9 cellular contexts compared by ENCODE assay signal in the genomic region with DNA sequence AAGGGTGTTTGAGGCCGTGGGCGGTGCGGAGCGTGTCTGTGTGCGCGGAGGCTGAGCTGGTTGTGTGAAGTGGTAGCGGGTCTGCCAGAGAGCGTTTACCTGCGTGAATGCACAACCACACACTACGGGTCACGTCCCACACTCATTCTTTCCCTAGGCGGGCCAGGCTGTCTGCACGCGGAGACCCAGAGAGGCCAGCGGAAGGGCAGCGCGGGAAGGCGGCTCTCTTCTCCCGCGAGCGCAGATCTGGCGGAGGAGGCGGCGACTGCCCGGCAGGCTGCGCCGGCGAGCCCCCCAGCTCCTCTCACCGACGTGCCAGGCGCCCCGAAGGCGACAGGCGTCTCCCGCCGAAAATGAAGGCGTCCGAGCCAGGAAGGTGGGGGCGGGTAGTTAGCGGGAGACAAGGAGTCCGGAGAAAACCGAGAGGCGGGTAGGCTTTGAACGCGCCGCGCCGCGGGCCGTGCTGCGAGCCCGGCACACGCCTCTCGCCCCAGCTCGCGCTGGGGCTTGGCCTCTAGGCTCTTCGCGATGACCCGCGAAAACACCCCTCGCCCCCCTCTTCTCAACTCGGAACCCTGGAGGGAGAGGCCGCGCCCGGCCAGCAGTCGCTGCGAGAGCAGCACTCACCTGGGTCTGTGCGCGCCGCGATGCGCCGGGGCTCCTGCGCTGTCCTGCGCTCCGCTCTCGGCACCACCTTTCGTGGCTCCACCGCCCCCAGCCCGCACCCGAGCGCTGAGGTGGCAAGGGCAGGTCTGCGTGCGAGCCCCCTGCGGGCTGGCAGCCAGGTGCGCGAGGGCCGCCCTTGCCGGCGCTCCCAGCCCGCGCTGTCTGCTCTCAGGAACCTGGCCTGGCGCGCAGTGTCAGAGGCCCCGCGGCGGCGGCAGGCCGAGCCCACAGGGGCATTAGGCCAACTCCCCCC. TPM values are rescaled to one million over a fixed set of nuclear protein-coding genes. Genes with fewer than 3 reads are reported as not detected.
A peak's percentile ranks its signal among the peaks of the same experiment; 100 is the strongest.
DNase-seq lines count a peak whose midpoint lies in the region; ATAC-seq, FAIRE-seq and TF ChIP-seq lines count a peak whose summit lies in the region.
"Had no signal": no experiment of that assay in that cellular context is flagged by ENCODE, and none has a peak within 500 bp of the region (broad histone marks: within the 10 kb centered on the region; RNA-seq: fewer than 3 reads in every experiment).

No MANE protein-coding gene starts in this region.

- peaks cover 4% of the 10 kb centered on the region for H3K36me3 Mint-ChIP-seq in T-helper 1 cell treated with Interleukin-12 subunit alpha and Interleukin-12 subunit beta and Interleukin-4 antibody, amounts not matched to agents 30 μg/mL and 1 μg/mL, for 36 hours (ENCODE audit: low read depth)
- no peaks in the 10 kb centered on the region for H3K36me3 Mint-ChIP-seq in activated naive CD8-positive, alpha-beta T cell treated with anti-CD3 and anti-CD28 coated beads, Interleukin-2, amount 50 U/mL, for 24 hours (ENCODE audit: low read depth)

- no peaks in the 10 kb centered on the region for H3K36me3 ChIP-seq in kidney (ENCODE audit: control insufficient read depth in 1 of 2, insufficient read depth in 2 of 2, low read length in 2 of 2)

- no peak for FAIRE-seq in kidney (lab: Jason Lieb, UNC)

- no peak overlapping the region for H3K9ac ChIP-seq in kidney (ENCODE audit: low read length in 2 of 2)

- no peak overlapping the region for H3K4me3 ChIP-seq in kidney (ENCODE audit: low read length in 2 of 2)

- peaks cover 0 to 15% of the 10 kb centered on the region in 2 donors for H3K4me1 ChIP-seq in kidney (ENCODE audit: control insufficient read depth in 1 of 2, insufficient read depth in 1 of 2, low read depth in 1 of 2, low read length in 2 of 2)

- H3K4me1 Mint-ChIP-seq in T-helper 1 cell treated with Interleukin-12 subunit alpha and Interleukin-12 subunit beta and Interleukin-4 antibody, amounts not matched to agents 30 μg/mL and 1 μg/mL, for 36 hours (ENCODE audit: low read depth), result peaks cover 14% of the 10 kb centered on the region
- peaks cover 30% of the 10 kb centered on the region for H3K4me1 Mint-ChIP-seq in activated naive CD8-positive, alpha-beta T cell treated with anti-CD3 and anti-CD28 coated beads, Interleukin-2, amount 50 U/mL, for 24 hours
- peaks cover 51% of the 10 kb centered on the region for H3K4me1 Mint-ChIP-seq in stimulated activated naive CD8-positive, alpha-beta T cell treated with anti-CD3 and anti-CD28 coated beads, Interleukin-15, amount 100 ng/mL, for 72 hours

- peak overlapping the region; percentile 55 for H3K27ac Mint-ChIP-seq in T-helper 1 cell treated with Interleukin-12 subunit alpha and Interleukin-12 subunit beta and Interleukin-4 antibody, amounts not matched to agents 30 μg/mL and 1 μg/mL, for 36 hours
- H3K27ac Mint-ChIP-seq in activated naive CD8-positive, alpha-beta T cell treated with anti-CD3 and anti-CD28 coated beads, Interleukin-2, amount 50 U/mL, for 24 hours, result peak overlapping the region; percentile 70
- no peak overlapping the region for H3K27ac Mint-ChIP-seq in stimulated activated naive CD8-positive, alpha-beta T cell treated with anti-CD3 and anti-CD28 coated beads, Interleukin-15, amount 100 ng/mL, for 72 hours

- no peak for ATAC-seq in activated naive CD8-positive, alpha-beta T cell treated with anti-CD3 and anti-CD28 coated beads, Interleukin-2, amount 50 U/mL, for 24 hours
- ATAC-seq in stimulated activated naive CD8-positive, alpha-beta T cell treated with anti-CD3 and anti-CD28 coated beads, Interleukin-15, amount 100 ng/mL, for 72 hours, result no peak

- TF ChIP-seq CTCF in kidney (IDR thresholded peaks at IDR 0.05; ENCODE audit: borderline replicate concordance, extremely low read depth, insufficient read depth), result no peak

- H3K27ac ChIP-seq in kidney (ENCODE audit: low read depth in 2 of 2, low read length in 2 of 2), result peak overlapping the region in 1 of 2 donors; percentile 77

- peaks cover 68% of the 10 kb centered on the region for H3K27me3 Mint-ChIP-seq in T-helper 1 cell treated with Interleukin-12 subunit alpha and Interleukin-12 subunit beta and Interleukin-4 antibody, amounts not matched to agents 30 μg/mL and 1 μg/mL, for 36 hours (ENCODE audit: low read depth)
- H3K27me3 Mint-ChIP-seq in activated naive CD8-positive, alpha-beta T cell treated with anti-CD3 and anti-CD28 coated beads, Interleukin-2, amount 50 U/mL, for 24 hours, result peaks cover 68% of the 10 kb centered on the region
- peaks cover 93% of the 10 kb centered on the region for H3K27me3 Mint-ChIP-seq in stimulated activated naive CD8-positive, alpha-beta T cell treated with anti-CD3 and anti-CD28 coated beads, Interleukin-15, amount 100 ng/mL, for 72 hours

- no peak for DNase-seq in T-helper 1 cell
- DNase-seq in activated naive CD8-positive, alpha-beta T cell treated with anti-CD3 and anti-CD28 coated beads, Interleukin-2, amount 50 U/mL, for 24 hours, result no peak
- peak; percentile 66 for DNase-seq in kidney
- DNase-seq in stimulated activated naive CD8-positive, alpha-beta T cell treated with anti-CD3 and anti-CD28 coated beads, Interleukin-15, amount 100 ng/mL, for 72 hours, result no peak
- no peak for DNase-seq in ecto neural progenitor cell (ENCODE audit: low spot score)
- DNase-seq in T-helper 9 cell, result no peak
- DNase-seq in stimulated activated CD4-positive, alpha-beta T cell treated with anti-CD3 and anti-CD28 coated beads, Interleukin-2, amount 100 ng/mL, for 48 hours, result no peak
- DNase-seq: AML-193 had no signal

- no peaks in the 10 kb centered on the region for H3K9me3 ChIP-seq in kidney (ENCODE audit: control insufficient read depth in 1 of 2, low read length in 2 of 2)

- intact Hi-C loops in kidney (cut with DNase I), result loop anchor here (10.0 kb wide), 1 partner anchor 173 kb away; no protein-coding TSS in a partner anchor

- H3K9me3 Mint-ChIP-seq in T-helper 1 cell treated with Interleukin-12 subunit alpha and Interleukin-12 subunit beta and Interleukin-4 antibody, amounts not matched to agents 30 μg/mL and 1 μg/mL, for 36 hours, result no peaks in the 10 kb centered on the region
- no peaks in the 10 kb centered on the region for H3K9me3 Mint-ChIP-seq in activated naive CD8-positive, alpha-beta T cell treated with anti-CD3 and anti-CD28 coated beads, Interleukin-2, amount 50 U/mL, for 24 hours
- no peaks in the 10 kb centered on the region for H3K9me3 Mint-ChIP-seq in stimulated activated naive CD8-positive, alpha-beta T cell treated with anti-CD3 and anti-CD28 coated beads, Interleukin-15, amount 100 ng/mL, for 72 hours

- H3K4me3 Mint-ChIP-seq in T-helper 1 cell treated with Interleukin-12 subunit alpha and Interleukin-12 subunit beta and Interleukin-4 antibody, amounts not matched to agents 30 μg/mL and 1 μg/mL, for 36 hours, result peak overlapping the region; percentile 42
- peak overlapping the region; percentile 34 for H3K4me3 Mint-ChIP-seq in activated naive CD8-positive, alpha-beta T cell treated with anti-CD3 and anti-CD28 coated beads, Interleukin-2, amount 50 U/mL, for 24 hours
- peak overlapping the region; percentile 29 to 81 for H3K4me3 Mint-ChIP-seq in stimulated activated naive CD8-positive, alpha-beta T cell treated with anti-CD3 and anti-CD28 coated beads, Interleukin-15, amount 100 ng/mL, for 72 hours

RNA-seq across cellular contexts. Expression of a gene that starts 2.0 kb away (rescaled TPM):
- 0.57 TPM for total RNA-seq in kidney
- 0.67 TPM for polyA plus RNA-seq in kidney (ENCODE audit: insufficient read depth, low read depth, low replicate concordance)

RNA-seq across cellular contexts. Expression of a gene that starts 46.7 kb away (rescaled TPM):
- 26.2 TPM for total RNA-seq in kidney
- polyA plus RNA-seq in kidney (ENCODE audit: insufficient read depth, low read depth, low replicate concordance), result 11.3 TPM

RNA-seq across cellular contexts. Expression of a gene that starts 58.3 kb away (rescaled TPM):
- 6.3 TPM for total RNA-seq in kidney
- polyA plus RNA-seq in kidney (ENCODE audit: insufficient read depth, low read depth, low replicate concordance), result 3.8 TPM

Comparison
In these comparisons a context has a peak if more than half of its experiments do, and no peak if none do; other contexts are left out.
1. H3K27ac Mint-ChIP-seq: peak in T-helper 1 cell treated with Interleukin-12 subunit alpha and Interleukin-12 subunit beta and Interleukin-4 antibody, amounts not matched to agents 30 μg/mL and 1 μg/mL, for 36 hours (single experiment) and activated naive CD8-positive, alpha-beta T cell treated with anti-CD3 and anti-CD28 coated beads, Interleukin-2, amount 50 U/mL, for 24 hours (single experiment); none in stimulated activated naive CD8-positive, alpha-beta T cell treated with anti-CD3 and anti-CD28 coated beads, Interleukin-15, amount 100 ng/mL, for 72 hours (0 of 2).
2. Peak in every context shown above with its lines, with median percentiles within 50 percentile points of each other: H3K4me3 Mint-ChIP-seq.